ENCODE assay signal across 17 cellular contexts in the genomic region with DNA sequence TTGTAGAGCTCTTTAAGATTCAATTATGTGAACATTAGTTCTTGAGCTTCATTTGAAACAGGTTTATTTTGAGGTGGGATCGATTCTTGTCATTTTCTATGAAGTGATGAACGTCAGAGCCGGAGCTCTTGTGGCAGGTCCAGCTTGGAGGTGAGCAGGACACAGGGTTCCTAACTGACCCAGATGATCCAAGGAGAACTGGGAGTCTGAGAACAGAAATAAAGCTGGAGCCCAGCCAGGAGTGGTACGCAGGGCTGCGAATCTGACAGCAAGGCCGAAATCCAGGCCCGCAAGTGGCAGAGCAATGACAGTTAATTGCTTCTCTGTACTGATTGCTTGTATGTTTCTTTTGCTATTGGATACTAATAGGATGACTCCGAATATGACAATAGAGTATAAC. TPM values are rescaled to one million over a fixed set of nuclear protein-coding genes. Genes with fewer than 3 reads are reported as not detected.
"Had no signal": no experiment of that assay in that cellular context is flagged by ENCODE, and none has a peak within 500 bp of the region (broad histone marks: within the 10 kb centered on the region; RNA-seq: fewer than 3 reads in every experiment).

No MANE protein-coding gene starts in this region.

- DNase-seq: activated CD4-positive, alpha-beta memory T cell treated with anti-CD3 and anti-CD28 coated beads, Interleukin-2, amount 10 ng/mL, durations not matched to agents 7 days and 5 days; activated CD4-positive, alpha-beta T cell treated with anti-CD3 and anti-CD28 coated beads for 36 hours; activated CD4-positive, alpha-beta T cell treated with anti-CD3 and anti-CD28 coated beads, Interleukin-2, amount 50 U/mL, for 1 hour; activated gamma-delta T cell treated with Interleukin-2 at 50 U/mL for 16 hours; activated naive CD4-positive, alpha-beta T cell treated with anti-CD3 and anti-CD28 coated beads, Interleukin-2, amount 10 ng/mL, durations not matched to agents 7 days and 5 days; activated naive CD8-positive, alpha-beta T cell treated with anti-CD3 and anti-CD28 coated beads for 36 hours; activated T-cell treated with anti-CD3 and anti-CD28 coated beads for 4 hours; activated T-cell treated with anti-CD3 and anti-CD28 coated beads, Interleukin-2, amount 50 U/mL, for 72 hours; central memory CD4-positive, alpha-beta T cell; NCI-H1092; NCI-H1930; NCI-H510A treated with DMSO at 0.1 percent for 48 hours; NCI-H69; SHP77 treated with DMSO at 0.1 percent for 48 hours; T-helper 1 cell had no signal

- FAIRE-seq: RCC 7860 had no signal

- H3K4me2 ChIP-seq: KMS-11 had no signal

- H3K27ac ChIP-seq: KMS-11 had no signal

- ATAC-seq: activated CD4-positive, alpha-beta T cell treated with anti-CD3 and anti-CD28 coated beads for 36 hours; activated T-cell treated with anti-CD3 and anti-CD28 coated beads, Interleukin-2, amount 50 U/mL, for 72 hours had no signal

- H3K9ac ChIP-seq: KMS-11 had no signal

RNA-seq across cellular contexts. Expression of a gene that starts 46.5 kb away (rescaled TPM):
- total RNA-seq: activated CD4-positive, alpha-beta memory T cell treated with anti-CD3 and anti-CD28 coated beads, Interleukin-2, amount 10 ng/mL, durations not matched to agents 7 days and 5 days had no signal
